ENCODE assay signal across 8 cellular contexts in the genomic region with DNA sequence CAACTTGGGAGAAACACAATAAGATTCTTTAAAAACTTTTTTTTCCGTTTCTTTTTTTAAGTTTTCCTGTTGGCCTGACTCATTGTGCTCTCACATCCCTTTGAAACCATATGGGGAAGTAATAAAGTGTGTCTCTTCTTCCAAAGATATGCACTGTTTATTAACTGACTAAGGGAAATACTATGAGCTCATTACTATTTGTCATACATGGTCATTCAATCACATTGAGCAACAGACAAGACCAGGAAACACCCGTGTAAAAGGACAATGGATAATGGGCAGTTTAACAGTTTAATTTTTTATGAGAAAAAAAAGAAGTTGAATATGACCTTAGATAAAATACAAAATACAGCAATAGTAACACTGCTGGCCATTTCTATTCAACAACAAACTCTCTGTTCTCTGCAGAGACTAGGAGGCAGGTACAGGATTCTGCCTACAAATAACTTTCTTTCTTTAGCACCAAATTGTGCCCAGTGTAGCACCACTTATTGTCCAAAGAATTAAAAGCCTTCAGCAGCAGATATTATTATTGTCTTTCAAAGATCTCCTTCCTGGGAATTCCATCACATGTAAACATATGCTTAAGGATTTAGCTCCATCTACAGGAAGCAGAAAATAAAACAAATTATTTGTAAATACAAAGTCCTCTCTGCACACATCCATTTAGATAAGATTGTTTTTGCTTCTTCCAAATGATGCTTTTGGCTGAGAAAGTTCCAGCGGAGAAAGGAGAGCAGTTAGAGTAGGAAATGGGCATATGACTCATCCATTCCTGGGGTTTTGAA. TPM values are rescaled to one million over a fixed set of nuclear protein-coding genes. Genes with fewer than 3 reads are reported as not detected.
DNase-seq lines count a peak whose midpoint lies in the region; ATAC-seq and TF ChIP-seq lines count a peak whose summit lies in the region.

No MANE protein-coding gene starts in this region.

- peak in 1 of 2 experiments; percentile 39; a peak in 2 of 4 replicates for TF ChIP-seq CTCF in GM23338 (conservative IDR thresholded peaks at IDR 0.05; ENCODE audit: low read depth in 2 of 2)
- TF ChIP-seq CTCF in Peyer's patch (IDR thresholded peaks at IDR 0.05), result peak in 4 of 6 experiments; percentile 13 to 66 (median 58)
- TF ChIP-seq CTCF in progenitor cell of endocrine pancreas (IDR thresholded peaks at IDR 0.05; ENCODE audit: unreplicated experiment), result peak; percentile 37

- H3K36me3 ChIP-seq in GM23338 (ENCODE audit: insufficient read depth) (no peaks in the 10 kb centered on the region), Peyer's patch (no peaks in the 10 kb centered on the region)

- no peak overlapping the region for H3K4me2 ChIP-seq in GM23338

- ATAC-seq in GM23338 (no peak), GM21423 (IDR thresholded peaks at IDR 0.05; ENCODE audit: unreplicated experiment) (no peak), HG03571 (IDR thresholded peaks at IDR 0.05; ENCODE audit: unreplicated experiment) (no peak), GM19395 (IDR thresholded peaks at IDR 0.05; ENCODE audit: unreplicated experiment) (no peak)
- no peak for ATAC-seq in activated naive CD8-positive, alpha-beta T cell treated with anti-CD3 and anti-CD28 coated beads, Interleukin-2, amount 50 U/mL, for 24 hours

- H3K27me3 ChIP-seq in GM23338 (ENCODE audit: insufficient read depth), result no peaks in the 10 kb centered on the region
- no peaks in the 10 kb centered on the region for H3K27me3 ChIP-seq in Peyer's patch

- H3K4me3 Mint-ChIP-seq in GM23338 (no peak overlapping the region), progenitor cell of endocrine pancreas (ENCODE audit: low read depth) (no peak overlapping the region)
- H3K4me3 Mint-ChIP-seq in activated naive CD8-positive, alpha-beta T cell treated with anti-CD3 and anti-CD28 coated beads, Interleukin-2, amount 50 U/mL, for 24 hours, result no peak overlapping the region

- no peaks in the 10 kb centered on the region for H3K9me3 ChIP-seq in Peyer's patch

- H3K36me3 Mint-ChIP-seq in GM23338 (ENCODE audit: low read depth) (no peaks in the 10 kb centered on the region), progenitor cell of endocrine pancreas (ENCODE audit: insufficient read depth) (no peaks in the 10 kb centered on the region)
- no peaks in the 10 kb centered on the region for H3K36me3 Mint-ChIP-seq in activated naive CD8-positive, alpha-beta T cell treated with anti-CD3 and anti-CD28 coated beads, Interleukin-2, amount 50 U/mL, for 24 hours (ENCODE audit: low read depth)

- H3K4me3 ChIP-seq in GM23338 (no peak overlapping the region), Peyer's patch (no peak overlapping the region)

- no peaks in the 10 kb centered on the region for H4K20me1 ChIP-seq in GM23338 (replicated peaks; ENCODE audit: insufficient read depth)

- no peaks in the 10 kb centered on the region for H3K9me3 Mint-ChIP-seq in GM23338
- H3K9me3 Mint-ChIP-seq in progenitor cell of endocrine pancreas (ENCODE audit: low read depth), result no peaks in the 10 kb centered on the region
- H3K9me3 Mint-ChIP-seq in activated naive CD8-positive, alpha-beta T cell treated with anti-CD3 and anti-CD28 coated beads, Interleukin-2, amount 50 U/mL, for 24 hours, result no peaks in the 10 kb centered on the region

- H3K27ac ChIP-seq in GM23338 (ENCODE audit: low read depth) (no peak overlapping the region), Peyer's patch (peak overlapping the region in 2 of 4 donors; percentile 27 to 39)

- peak; percentile 13 for DNase-seq in GM23338 (ENCODE audit: low spot score)
- no peak for DNase-seq in Peyer's patch
- DNase-seq in fibroblast of peridontal ligament (ENCODE audit: extremely low read depth), result peak; percentile 94
- no peak for DNase-seq in progenitor cell of endocrine pancreas (ENCODE audit: low spot score, unreplicated experiment)
- DNase-seq in activated naive CD8-positive, alpha-beta T cell treated with anti-CD3 and anti-CD28 coated beads, Interleukin-2, amount 50 U/mL, for 24 hours, result no peak

- H3F3A ChIP-seq in GM23338 (replicated peaks; ENCODE audit: low read depth), result no peaks in the 10 kb centered on the region

- H3K9me2 ChIP-seq in GM23338 (ENCODE audit: insufficient read depth), result no peaks in the 10 kb centered on the region

- H3K4me1 Mint-ChIP-seq in GM23338, result peaks cover 27% of the 10 kb centered on the region
- H3K4me1 Mint-ChIP-seq in progenitor cell of endocrine pancreas (ENCODE audit: low read depth), result peaks cover 3% of the 10 kb centered on the region
- H3K4me1 Mint-ChIP-seq in activated naive CD8-positive, alpha-beta T cell treated with anti-CD3 and anti-CD28 coated beads, Interleukin-2, amount 50 U/mL, for 24 hours, result peaks cover 5% of the 10 kb centered on the region

- H2AFZ ChIP-seq in GM23338, result no peak overlapping the region

- no peak for TF ChIP-seq POLR2A in Peyer's patch (IDR thresholded peaks at IDR 0.05)

- H3K4me1 ChIP-seq in GM23338 (ENCODE audit: insufficient read depth), result peaks cover 23% of the 10 kb centered on the region
- peaks cover 0 to 2% (median 0%) of the 10 kb centered on the region in 4 donors for H3K4me1 ChIP-seq in Peyer's patch

- no peaks in the 10 kb centered on the region for H3K79me2 ChIP-seq in GM23338 (replicated peaks; ENCODE audit: insufficient read depth)

- H3K27ac Mint-ChIP-seq in GM23338 (no peak overlapping the region), progenitor cell of endocrine pancreas (no peak overlapping the region)
- H3K27ac Mint-ChIP-seq in activated naive CD8-positive, alpha-beta T cell treated with anti-CD3 and anti-CD28 coated beads, Interleukin-2, amount 50 U/mL, for 24 hours, result no peak overlapping the region

- no peaks in the 10 kb centered on the region for H3K27me3 Mint-ChIP-seq in GM23338 (ENCODE audit: insufficient read depth, low read depth, poor library complexity)
- H3K27me3 Mint-ChIP-seq in progenitor cell of endocrine pancreas, result no peaks in the 10 kb centered on the region
- peaks cover 44% of the 10 kb centered on the region for H3K27me3 Mint-ChIP-seq in activated naive CD8-positive, alpha-beta T cell treated with anti-CD3 and anti-CD28 coated beads, Interleukin-2, amount 50 U/mL, for 24 hours

TF ChIP-seq in GM23338, 12 proteins besides CTCF, POLR2A, EP300 and RAD21 (continues in another document):
- TF ChIP-seq JUNB (IDR thresholded peaks at IDR 0.05; ENCODE audit: unreplicated experiment) (no peak), EZH2 (IDR thresholded peaks at IDR 0.05; ENCODE audit: low read depth, unreplicated experiment) (no peak)
- TF ChIP-seq, protein P1, sequence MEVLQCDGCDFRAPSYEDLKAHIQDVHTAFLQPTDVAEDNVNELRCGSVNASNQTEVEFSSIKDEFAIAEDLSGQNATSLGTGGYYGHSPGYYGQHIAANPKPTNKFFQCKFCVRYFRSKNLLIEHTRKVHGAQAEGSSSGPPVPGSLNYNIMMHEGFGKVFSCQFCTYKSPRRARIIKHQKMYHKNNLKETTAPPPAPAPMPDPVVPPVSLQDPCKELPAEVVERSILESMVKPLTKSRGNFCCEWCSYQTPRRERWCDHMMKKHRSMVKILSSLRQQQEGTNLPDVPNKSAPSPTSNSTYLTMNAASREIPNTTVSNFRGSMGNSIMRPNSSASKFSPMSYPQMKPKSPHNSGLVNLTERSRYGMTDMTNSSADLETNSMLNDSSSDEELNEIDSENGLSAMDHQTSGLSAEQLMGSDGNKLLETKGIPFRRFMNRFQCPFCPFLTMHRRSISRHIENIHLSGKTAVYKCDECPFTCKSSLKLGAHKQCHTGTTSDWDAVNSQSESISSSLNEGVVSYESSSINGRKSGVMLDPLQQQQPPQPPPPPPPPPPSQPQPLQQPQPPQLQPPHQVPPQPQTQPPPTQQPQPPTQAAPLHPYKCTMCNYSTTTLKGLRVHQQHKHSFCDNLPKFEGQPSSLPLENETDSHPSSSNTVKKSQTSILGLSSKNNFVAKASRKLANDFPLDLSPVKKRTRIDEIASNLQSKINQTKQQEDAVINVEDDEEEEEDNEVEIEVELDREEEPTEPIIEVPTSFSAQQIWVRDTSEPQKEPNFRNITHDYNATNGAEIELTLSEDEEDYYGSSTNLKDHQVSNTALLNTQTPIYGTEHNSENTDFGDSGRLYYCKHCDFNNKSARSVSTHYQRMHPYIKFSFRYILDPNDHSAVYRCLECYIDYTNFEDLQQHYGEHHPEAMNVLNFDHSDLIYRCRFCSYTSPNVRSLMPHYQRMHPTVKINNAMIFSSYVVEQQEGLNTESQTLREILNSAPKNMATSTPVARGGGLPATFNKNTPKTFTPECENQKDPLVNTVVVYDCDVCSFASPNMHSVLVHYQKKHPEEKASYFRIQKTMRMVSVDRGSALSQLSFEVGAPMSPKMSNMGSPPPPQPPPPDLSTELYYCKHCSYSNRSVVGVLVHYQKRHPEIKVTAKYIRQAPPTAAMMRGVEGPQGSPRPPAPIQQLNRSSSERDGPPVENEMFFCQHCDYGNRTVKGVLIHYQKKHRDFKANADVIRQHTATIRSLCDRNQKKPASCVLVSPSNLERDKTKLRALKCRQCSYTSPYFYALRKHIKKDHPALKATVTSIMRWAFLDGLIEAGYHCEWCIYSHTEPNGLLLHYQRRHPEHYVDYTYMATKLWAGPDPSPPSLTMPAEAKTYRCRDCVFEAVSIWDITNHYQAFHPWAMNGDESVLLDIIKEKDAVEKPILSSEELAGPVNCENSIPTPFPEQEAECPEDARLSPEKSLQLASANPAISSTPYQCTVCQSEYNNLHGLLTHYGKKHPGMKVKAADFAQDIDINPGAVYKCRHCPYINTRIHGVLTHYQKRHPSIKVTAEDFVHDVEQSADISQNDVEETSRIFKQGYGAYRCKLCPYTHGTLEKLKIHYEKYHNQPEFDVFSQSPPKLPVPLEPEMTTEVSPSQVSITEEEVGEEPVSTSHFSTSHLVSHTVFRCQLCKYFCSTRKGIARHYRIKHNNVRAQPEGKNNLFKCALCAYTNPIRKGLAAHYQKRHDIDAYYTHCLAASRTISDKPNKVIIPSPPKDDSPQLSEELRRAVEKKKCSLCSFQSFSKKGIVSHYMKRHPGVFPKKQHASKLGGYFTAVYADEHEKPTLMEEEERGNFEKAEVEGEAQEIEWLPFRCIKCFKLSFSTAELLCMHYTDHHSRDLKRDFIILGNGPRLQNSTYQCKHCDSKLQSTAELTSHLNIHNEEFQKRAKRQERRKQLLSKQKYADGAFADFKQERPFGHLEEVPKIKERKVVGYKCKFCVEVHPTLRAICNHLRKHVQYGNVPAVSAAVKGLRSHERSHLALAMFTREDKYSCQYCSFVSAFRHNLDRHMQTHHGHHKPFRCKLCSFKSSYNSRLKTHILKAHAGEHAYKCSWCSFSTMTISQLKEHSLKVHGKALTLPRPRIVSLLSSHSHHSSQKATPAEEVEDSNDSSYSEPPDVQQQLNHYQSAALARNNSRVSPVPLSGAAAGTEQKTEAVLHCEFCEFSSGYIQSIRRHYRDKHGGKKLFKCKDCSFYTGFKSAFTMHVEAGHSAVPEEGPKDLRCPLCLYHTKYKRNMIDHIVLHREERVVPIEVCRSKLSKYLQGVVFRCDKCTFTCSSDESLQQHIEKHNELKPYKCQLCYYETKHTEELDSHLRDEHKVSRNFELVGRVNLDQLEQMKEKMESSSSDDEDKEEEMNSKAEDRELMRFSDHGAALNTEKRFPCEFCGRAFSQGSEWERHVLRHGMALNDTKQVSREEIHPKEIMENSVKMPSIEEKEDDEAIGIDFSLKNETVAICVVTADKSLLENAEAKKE (CRISPR knock-in tag; IDR thresholded peaks at IDR 0.05), result no peak

RNA-seq across cellular contexts. Expression of a gene that starts 55.0 kb away (rescaled TPM):
- total RNA-seq in GM23338 (2014; rRNA removed; shearing (Covaris generic)), result 3.3 and 4.3 TPM in 2 replicates
- 2.2 and 3.4 TPM in 2 replicates for polyA plus RNA-seq in GM23338 (2016; fragmentation: Nextera tagmentation; extraction: Ambion mirVana)
- total RNA-seq in Peyer's patch (10 to 100 TPM in 1 of 4 donors, 1 to 10 TPM in 3; 2.0 to 59.4 (median 3.6) TPM), progenitor cell of endocrine pancreas (7.4 and 10.0 TPM in 2 replicates)

Comparison
In these comparisons a context has a peak if more than half of its experiments do, and no peak if none do; other contexts are left out.
1. DNase-seq: peak in GM23338 (single experiment) and fibroblast of peridontal ligament (single experiment); none in Peyer's patch (0 of 3), progenitor cell of endocrine pancreas (single experiment) and activated naive CD8-positive, alpha-beta T cell treated with anti-CD3 and anti-CD28 coated beads, Interleukin-2, amount 50 U/mL, for 24 hours (single experiment).